In the genomic region with DNA sequence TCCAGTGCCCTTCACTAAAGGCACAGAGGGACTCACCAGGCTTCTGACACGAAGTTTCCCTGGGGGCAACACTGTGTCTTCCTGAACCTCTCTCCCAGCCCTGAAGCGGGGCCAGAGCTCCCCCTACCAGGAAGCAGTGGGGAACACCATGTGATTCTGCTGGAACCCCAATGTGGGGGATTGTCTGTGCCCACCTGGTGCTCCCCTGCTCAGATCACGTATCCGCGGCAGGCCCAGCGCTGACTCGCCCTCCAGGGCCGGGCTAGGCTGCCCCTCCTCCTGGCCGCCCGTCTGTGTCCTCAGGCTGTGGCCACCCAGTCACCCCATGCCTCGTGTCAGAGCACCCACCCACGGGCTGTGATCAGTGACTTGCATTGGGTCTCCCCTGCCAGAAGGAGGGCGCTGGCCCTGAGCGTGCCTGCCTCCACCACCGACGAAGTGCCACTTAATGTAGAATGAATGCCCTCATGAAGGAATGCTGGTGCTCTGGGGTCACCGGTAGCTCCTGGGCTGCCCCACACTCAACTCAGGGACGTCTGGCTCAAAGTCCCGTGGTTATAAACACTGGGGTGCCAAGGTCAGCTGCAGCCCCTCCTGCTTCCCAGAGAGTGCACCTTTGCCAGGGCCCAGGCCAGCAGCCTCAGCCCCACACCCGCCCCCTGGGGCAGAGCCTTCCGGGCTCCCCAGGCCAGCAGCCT, we compare ENCODE assay signal across 8 cellular contexts. TPM values are rescaled to one million over a fixed set of nuclear protein-coding genes. Genes with fewer than 3 reads are reported as not detected.
DNase-seq lines count a peak whose midpoint lies in the region; ATAC-seq, FAIRE-seq and TF ChIP-seq lines count a peak whose summit lies in the region.

No MANE protein-coding gene starts in this region.

- no peaks in the 10 kb centered on the region for H3K27me3 Mint-ChIP-seq in mesothelial cell of epicardium (ENCODE audit: low read depth)

- H3K9ac ChIP-seq in MM.1S (ENCODE audit: low read length): no peak overlapping the region

- peaks cover 29% of the 10 kb centered on the region for H3K4me1 Mint-ChIP-seq in mesothelial cell of epicardium

- H3K79me2 ChIP-seq in MM.1S (ENCODE audit: low read length): no peaks in the 10 kb centered on the region

- ATAC-seq in HG03520 (IDR thresholded peaks at IDR 0.05; ENCODE audit: unreplicated experiment) (no peak), GM18520 (IDR thresholded peaks at IDR 0.05; ENCODE audit: unreplicated experiment) (no peak)

- H3F3A ChIP-seq in MM.1S (ENCODE audit: insufficient read depth, low read length): no peaks in the 10 kb centered on the region

- H3K9me2 ChIP-seq in MM.1S (replicated peaks; ENCODE audit: insufficient read depth, low read length): no peaks in the 10 kb centered on the region

- DNase-seq in COLO668 (lab: John Stamatoyannopoulos, UW; ENCODE audit: unreplicated experiment) (peak; percentile 26), MM.1S (no peak), mesothelial cell of epicardium (ENCODE audit: low spot score in 2 of 2, unreplicated experiment in 2 of 2) (peak in 1 of 2 experiments; percentile 22), GM19239 (ENCODE audit: insufficient read length, low spot score) (no peak), pons (ENCODE audit: low spot score) (no peak)
- peak; percentile 63 for DNase-seq in activated effector memory CD4-positive, alpha-beta T cell treated with anti-CD3 and anti-CD28 coated beads, Interleukin-2, amount 50 U/mL, for 16 hours

- H4K20me1 ChIP-seq in MM.1S (ENCODE audit: insufficient read depth, low read length): no peaks in the 10 kb centered on the region

- H3K4me3 Mint-ChIP-seq in mesothelial cell of epicardium: peak overlapping the region; percentile 1

- FAIRE-seq in GM19239 (lab: Jason Lieb, UNC): no peak

- TF ChIP-seq CTCF in MM.1S (IDR thresholded peaks at IDR 0.05; ENCODE audit: low read length) (peak; percentile 37), mesothelial cell of epicardium (IDR thresholded peaks at IDR 0.05; ENCODE audit: unreplicated experiment) (peak; percentile 11)

- peaks cover 90% of the 10 kb centered on the region for H3K27me3 ChIP-seq in MM.1S (replicated peaks; ENCODE audit: insufficient read depth, low read length)

- H2AFZ ChIP-seq in MM.1S (ENCODE audit: low read length): no peak overlapping the region

- H3K4me1 ChIP-seq in MM.1S (ENCODE audit: low read length): no peaks in the 10 kb centered on the region

- no peak overlapping the region for H3K4me3 ChIP-seq in MM.1S (ENCODE audit: low read length)

- H3K9me3 ChIP-seq in MM.1S (replicated peaks; ENCODE audit: insufficient read depth, low read length): no peaks in the 10 kb centered on the region

- peaks cover 7% of the 10 kb centered on the region for H3K9me3 Mint-ChIP-seq in mesothelial cell of epicardium

- no peak overlapping the region for H3K27ac ChIP-seq in MM.1S (ENCODE audit: low read length)

- H3K36me3 ChIP-seq in MM.1S (replicated peaks; ENCODE audit: insufficient read depth, low read length): no peaks in the 10 kb centered on the region

- peak overlapping the region; percentile 59 for H3K27ac Mint-ChIP-seq in mesothelial cell of epicardium

- H3K4me2 ChIP-seq in MM.1S (ENCODE audit: low read depth, low read length): no peak overlapping the region

- H3K36me3 Mint-ChIP-seq in mesothelial cell of epicardium: peaks cover 6% of the 10 kb centered on the region

RNA-seq across cellular contexts. Expression of gene SARDH, which starts 22.1 kb away (rescaled TPM):
- 11.8 to 13.9 TPM (median 12.9 TPM) in 3 replicates for total RNA-seq in mesothelial cell of epicardium

Comparison
In these comparisons a context has a peak if more than half of its experiments do, and no peak if none do; other contexts are left out.
1. DNase-seq: peak in COLO668 (single experiment) and activated effector memory CD4-positive, alpha-beta T cell treated with anti-CD3 and anti-CD28 coated beads, Interleukin-2, amount 50 U/mL, for 16 hours (single experiment); none in MM.1S (single experiment), GM19239 (single experiment) and pons (single experiment).